In the genomic region with DNA sequence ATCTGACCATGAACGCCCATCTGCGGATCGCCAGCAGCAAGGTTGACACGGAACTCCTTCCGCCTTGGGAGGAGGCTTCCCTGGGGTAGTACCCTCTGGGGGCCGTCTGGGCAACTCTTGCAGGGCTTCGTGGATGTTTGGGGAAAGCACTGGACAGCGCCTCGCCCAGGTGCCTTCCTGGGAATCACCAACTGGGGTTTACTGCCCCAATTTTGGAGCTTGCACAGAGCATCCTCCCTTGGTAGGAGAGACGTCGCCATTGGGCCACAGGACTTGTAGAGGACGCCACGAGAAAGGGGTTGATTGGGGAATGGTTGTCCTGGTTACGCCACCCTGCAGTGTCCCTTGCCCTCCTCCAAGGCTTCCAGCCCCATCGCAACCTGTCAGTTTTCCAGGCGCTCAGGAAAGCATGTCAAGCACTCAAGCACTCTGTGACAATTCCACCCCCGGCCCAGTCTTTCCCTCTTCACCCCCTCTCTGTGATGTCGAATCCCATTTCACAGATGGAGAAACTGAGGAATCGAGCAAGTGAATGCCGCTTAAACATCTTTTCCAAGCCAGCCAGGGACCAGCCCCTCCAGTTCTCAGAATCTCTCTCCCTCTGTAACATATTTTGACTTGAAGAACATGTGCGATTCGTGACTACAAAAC, we compare ENCODE assay signal across 8 cellular contexts. TPM values are rescaled to one million over a fixed set of nuclear protein-coding genes. Genes with fewer than 3 reads are reported as not detected.
DNase-seq lines count a peak whose midpoint lies in the region; ATAC-seq and TF ChIP-seq lines count a peak whose summit lies in the region.

No MANE protein-coding gene starts in this region.

- H3K9me3 Mint-ChIP-seq in GM23338 (peaks cover 4% of the 10 kb centered on the region; the same call in 2 of the 3 replicates), endothelial cell (ENCODE audit: unreplicated experiment) (no peaks in the 10 kb centered on the region)

- H3K36me3 Mint-ChIP-seq in GM23338 (ENCODE audit: low read depth): peaks cover 9% of the 10 kb centered on the region
- H3K36me3 Mint-ChIP-seq in endothelial cell (ENCODE audit: low read depth, unreplicated experiment): peaks cover 14% of the 10 kb centered on the region

- ATAC-seq in GM23338 (peak; percentile 76), GM19467 (IDR thresholded peaks at IDR 0.05; ENCODE audit: unreplicated experiment) (no peak), HG03565 (IDR thresholded peaks at IDR 0.05; ENCODE audit: unreplicated experiment) (no peak)

- H3F3A ChIP-seq in GM23338 (replicated peaks; ENCODE audit: low read depth): no peaks in the 10 kb centered on the region

- peak overlapping the region; percentile 95 for H3K9ac ChIP-seq in mucosa of stomach (ENCODE audit: low read length)

- 0 out of 2 replicates have a peak, but pooled peaks cover 4% of the 10 kb centered on the region for H4K20me1 ChIP-seq in GM23338 (replicated peaks; ENCODE audit: insufficient read depth)

- H3K27me3 ChIP-seq in GM23338 (ENCODE audit: insufficient read depth) (peaks cover 25% of the 10 kb centered on the region), mucosa of stomach (ENCODE audit: control insufficient read depth, insufficient read depth, low read length) (peaks cover 8% of the 10 kb centered on the region)

- H3K27me3 Mint-ChIP-seq in GM23338 (ENCODE audit: insufficient read depth, low read depth, poor library complexity): peaks cover 30% of the 10 kb centered on the region
- peaks cover 23% of the 10 kb centered on the region for H3K27me3 Mint-ChIP-seq in endothelial cell (ENCODE audit: unreplicated experiment)

- H3K4me1 Mint-ChIP-seq in GM23338: peaks cover 21% of the 10 kb centered on the region
- peaks cover 23% of the 10 kb centered on the region for H3K4me1 Mint-ChIP-seq in endothelial cell (ENCODE audit: unreplicated experiment)

- no peak for TF ChIP-seq CTCF in GM23338 (conservative IDR thresholded peaks at IDR 0.05; ENCODE audit: low read depth in 2 of 2)
- no peak for TF ChIP-seq CTCF in endothelial cell (IDR thresholded peaks at IDR 0.05; ENCODE audit: unreplicated experiment)

- H3K27ac Mint-ChIP-seq in GM23338: peak overlapping the region; percentile 18
- peak overlapping the region; percentile 94 for H3K27ac Mint-ChIP-seq in endothelial cell (ENCODE audit: unreplicated experiment)

- DNase-seq in GM23338 (ENCODE audit: low spot score) (peak; percentile 93), RPMI7951 (ENCODE audit: low read depth) (peak; percentile 11), endothelial cell (ENCODE audit: low spot score) (peak; percentile 38), GDM1 (lab: John Stamatoyannopoulos, UW) (no peak), NCI-H1930 (lab: John Stamatoyannopoulos, UW) (no peak)

- peak overlapping the region; percentile 78 for H3K4me3 Mint-ChIP-seq in GM23338
- H3K4me3 Mint-ChIP-seq in endothelial cell (ENCODE audit: unreplicated experiment): peak overlapping the region; percentile 93

- H3K4me2 ChIP-seq in GM23338: peak overlapping the region; percentile 86

- H3K27ac ChIP-seq in GM23338 (ENCODE audit: low read depth): no peak overlapping the region

- peaks cover 30% of the 10 kb centered on the region for H3K79me2 ChIP-seq in GM23338 (replicated peaks; ENCODE audit: insufficient read depth)

- H3K4me3 ChIP-seq in GM23338 (peak overlapping the region; percentile 99), mucosa of stomach (ENCODE audit: low read length) (peak overlapping the region; percentile 48)

- H3K36me3 ChIP-seq in GM23338 (ENCODE audit: insufficient read depth) (no peaks in the 10 kb centered on the region), mucosa of stomach (ENCODE audit: control insufficient read depth, insufficient read depth, low read length) (no peaks in the 10 kb centered on the region)

- H3K4me1 ChIP-seq in GM23338 (ENCODE audit: insufficient read depth): 0 out of 2 replicates have a peak, but pooled peaks cover 9% of the 10 kb centered on the region
- H3K4me1 ChIP-seq in mucosa of stomach (ENCODE audit: control insufficient read depth, insufficient read depth, low read length): peaks cover 18% of the 10 kb centered on the region

- no peaks in the 10 kb centered on the region for H3K9me3 ChIP-seq in mucosa of stomach (ENCODE audit: control insufficient read depth, low read length)

- H2AFZ ChIP-seq in GM23338: peak overlapping the region; percentile 96

- H3K9me2 ChIP-seq in GM23338 (ENCODE audit: insufficient read depth): no peaks in the 10 kb centered on the region

TF ChIP-seq in GM23338, 12 proteins besides CTCF, POLR2A, EP300 and RAD21 (continues in another document):
- TF ChIP-seq STAT1 (IDR thresholded peaks at IDR 0.05; ENCODE audit: unreplicated experiment) (no peak), ZNF331 (CRISPR knock-in tag; IDR thresholded peaks at IDR 0.05; ENCODE audit: low read depth) (no peak), EZH2 (IDR thresholded peaks at IDR 0.05; ENCODE audit: low read depth, unreplicated experiment) (no peak), ZNF114 (CRISPR knock-in tag; IDR thresholded peaks at IDR 0.05) (no peak), CREB1 (CRISPR knock-in tag; IDR thresholded peaks at IDR 0.05; ENCODE audit: low read depth) (no peak)
- TF ChIP-seq, protein P1, sequence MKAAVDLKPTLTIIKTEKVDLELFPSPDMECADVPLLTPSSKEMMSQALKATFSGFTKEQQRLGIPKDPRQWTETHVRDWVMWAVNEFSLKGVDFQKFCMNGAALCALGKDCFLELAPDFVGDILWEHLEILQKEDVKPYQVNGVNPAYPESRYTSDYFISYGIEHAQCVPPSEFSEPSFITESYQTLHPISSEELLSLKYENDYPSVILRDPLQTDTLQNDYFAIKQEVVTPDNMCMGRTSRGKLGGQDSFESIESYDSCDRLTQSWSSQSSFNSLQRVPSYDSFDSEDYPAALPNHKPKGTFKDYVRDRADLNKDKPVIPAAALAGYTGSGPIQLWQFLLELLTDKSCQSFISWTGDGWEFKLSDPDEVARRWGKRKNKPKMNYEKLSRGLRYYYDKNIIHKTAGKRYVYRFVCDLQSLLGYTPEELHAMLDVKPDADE (IDR thresholded peaks at IDR 0.05): no peak
- TF ChIP-seq, protein P2, sequence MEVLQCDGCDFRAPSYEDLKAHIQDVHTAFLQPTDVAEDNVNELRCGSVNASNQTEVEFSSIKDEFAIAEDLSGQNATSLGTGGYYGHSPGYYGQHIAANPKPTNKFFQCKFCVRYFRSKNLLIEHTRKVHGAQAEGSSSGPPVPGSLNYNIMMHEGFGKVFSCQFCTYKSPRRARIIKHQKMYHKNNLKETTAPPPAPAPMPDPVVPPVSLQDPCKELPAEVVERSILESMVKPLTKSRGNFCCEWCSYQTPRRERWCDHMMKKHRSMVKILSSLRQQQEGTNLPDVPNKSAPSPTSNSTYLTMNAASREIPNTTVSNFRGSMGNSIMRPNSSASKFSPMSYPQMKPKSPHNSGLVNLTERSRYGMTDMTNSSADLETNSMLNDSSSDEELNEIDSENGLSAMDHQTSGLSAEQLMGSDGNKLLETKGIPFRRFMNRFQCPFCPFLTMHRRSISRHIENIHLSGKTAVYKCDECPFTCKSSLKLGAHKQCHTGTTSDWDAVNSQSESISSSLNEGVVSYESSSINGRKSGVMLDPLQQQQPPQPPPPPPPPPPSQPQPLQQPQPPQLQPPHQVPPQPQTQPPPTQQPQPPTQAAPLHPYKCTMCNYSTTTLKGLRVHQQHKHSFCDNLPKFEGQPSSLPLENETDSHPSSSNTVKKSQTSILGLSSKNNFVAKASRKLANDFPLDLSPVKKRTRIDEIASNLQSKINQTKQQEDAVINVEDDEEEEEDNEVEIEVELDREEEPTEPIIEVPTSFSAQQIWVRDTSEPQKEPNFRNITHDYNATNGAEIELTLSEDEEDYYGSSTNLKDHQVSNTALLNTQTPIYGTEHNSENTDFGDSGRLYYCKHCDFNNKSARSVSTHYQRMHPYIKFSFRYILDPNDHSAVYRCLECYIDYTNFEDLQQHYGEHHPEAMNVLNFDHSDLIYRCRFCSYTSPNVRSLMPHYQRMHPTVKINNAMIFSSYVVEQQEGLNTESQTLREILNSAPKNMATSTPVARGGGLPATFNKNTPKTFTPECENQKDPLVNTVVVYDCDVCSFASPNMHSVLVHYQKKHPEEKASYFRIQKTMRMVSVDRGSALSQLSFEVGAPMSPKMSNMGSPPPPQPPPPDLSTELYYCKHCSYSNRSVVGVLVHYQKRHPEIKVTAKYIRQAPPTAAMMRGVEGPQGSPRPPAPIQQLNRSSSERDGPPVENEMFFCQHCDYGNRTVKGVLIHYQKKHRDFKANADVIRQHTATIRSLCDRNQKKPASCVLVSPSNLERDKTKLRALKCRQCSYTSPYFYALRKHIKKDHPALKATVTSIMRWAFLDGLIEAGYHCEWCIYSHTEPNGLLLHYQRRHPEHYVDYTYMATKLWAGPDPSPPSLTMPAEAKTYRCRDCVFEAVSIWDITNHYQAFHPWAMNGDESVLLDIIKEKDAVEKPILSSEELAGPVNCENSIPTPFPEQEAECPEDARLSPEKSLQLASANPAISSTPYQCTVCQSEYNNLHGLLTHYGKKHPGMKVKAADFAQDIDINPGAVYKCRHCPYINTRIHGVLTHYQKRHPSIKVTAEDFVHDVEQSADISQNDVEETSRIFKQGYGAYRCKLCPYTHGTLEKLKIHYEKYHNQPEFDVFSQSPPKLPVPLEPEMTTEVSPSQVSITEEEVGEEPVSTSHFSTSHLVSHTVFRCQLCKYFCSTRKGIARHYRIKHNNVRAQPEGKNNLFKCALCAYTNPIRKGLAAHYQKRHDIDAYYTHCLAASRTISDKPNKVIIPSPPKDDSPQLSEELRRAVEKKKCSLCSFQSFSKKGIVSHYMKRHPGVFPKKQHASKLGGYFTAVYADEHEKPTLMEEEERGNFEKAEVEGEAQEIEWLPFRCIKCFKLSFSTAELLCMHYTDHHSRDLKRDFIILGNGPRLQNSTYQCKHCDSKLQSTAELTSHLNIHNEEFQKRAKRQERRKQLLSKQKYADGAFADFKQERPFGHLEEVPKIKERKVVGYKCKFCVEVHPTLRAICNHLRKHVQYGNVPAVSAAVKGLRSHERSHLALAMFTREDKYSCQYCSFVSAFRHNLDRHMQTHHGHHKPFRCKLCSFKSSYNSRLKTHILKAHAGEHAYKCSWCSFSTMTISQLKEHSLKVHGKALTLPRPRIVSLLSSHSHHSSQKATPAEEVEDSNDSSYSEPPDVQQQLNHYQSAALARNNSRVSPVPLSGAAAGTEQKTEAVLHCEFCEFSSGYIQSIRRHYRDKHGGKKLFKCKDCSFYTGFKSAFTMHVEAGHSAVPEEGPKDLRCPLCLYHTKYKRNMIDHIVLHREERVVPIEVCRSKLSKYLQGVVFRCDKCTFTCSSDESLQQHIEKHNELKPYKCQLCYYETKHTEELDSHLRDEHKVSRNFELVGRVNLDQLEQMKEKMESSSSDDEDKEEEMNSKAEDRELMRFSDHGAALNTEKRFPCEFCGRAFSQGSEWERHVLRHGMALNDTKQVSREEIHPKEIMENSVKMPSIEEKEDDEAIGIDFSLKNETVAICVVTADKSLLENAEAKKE (CRISPR knock-in tag; IDR thresholded peaks at IDR 0.05): no peak

RNA-seq across cellular contexts. Expression of a gene that starts 0.9 kb away (rescaled TPM):
- total RNA-seq in GM23338 (2014; rRNA removed; shearing (Covaris generic)): 10.4 and 13.4 TPM in 2 replicates
- polyA plus RNA-seq in GM23338 (2016; fragmentation: Nextera tagmentation; extraction: Ambion mirVana): 0.97 and 1.1 TPM in 2 replicates
- 2.0 and 2.9 TPM in 2 replicates for total RNA-seq in RPMI7951 (2014; rRNA removed; shearing (Covaris generic))
- 16.0 TPM for total RNA-seq in endothelial cell (ENCODE audit: unreplicated experiment)

Comparison
In these comparisons a context has a peak if more than half of its experiments do, and no peak if none do; other contexts are left out.
1. DNase-seq: peak in GM23338 (single experiment), RPMI7951 (single experiment) and endothelial cell (single experiment); none in GDM1 (single experiment) and NCI-H1930 (0 of 2).